ENCODE assay signal across 1 cellular context in the genomic region with DNA sequence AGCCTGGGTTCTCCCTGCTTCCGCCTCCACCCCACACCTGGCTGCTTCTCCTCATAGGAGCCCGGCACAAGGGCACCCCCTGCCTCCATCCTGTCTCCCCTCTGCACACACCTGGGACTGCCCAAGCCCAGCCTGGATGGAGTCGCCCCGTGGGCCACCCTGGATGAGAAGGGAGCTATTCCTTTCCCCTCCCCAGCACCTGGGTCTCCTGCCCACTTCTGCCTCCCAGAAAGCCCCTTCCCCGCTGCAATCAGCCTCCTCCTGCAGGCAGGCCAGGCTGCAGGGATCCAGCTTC.
TF ChIP-seq lines count a peak whose summit lies in the region.

No MANE protein-coding gene starts in this region.

TF ChIP-seq in GM23338, 12 proteins besides CTCF, POLR2A, EP300 and RAD21:
- TF ChIP-seq, protein P1, sequence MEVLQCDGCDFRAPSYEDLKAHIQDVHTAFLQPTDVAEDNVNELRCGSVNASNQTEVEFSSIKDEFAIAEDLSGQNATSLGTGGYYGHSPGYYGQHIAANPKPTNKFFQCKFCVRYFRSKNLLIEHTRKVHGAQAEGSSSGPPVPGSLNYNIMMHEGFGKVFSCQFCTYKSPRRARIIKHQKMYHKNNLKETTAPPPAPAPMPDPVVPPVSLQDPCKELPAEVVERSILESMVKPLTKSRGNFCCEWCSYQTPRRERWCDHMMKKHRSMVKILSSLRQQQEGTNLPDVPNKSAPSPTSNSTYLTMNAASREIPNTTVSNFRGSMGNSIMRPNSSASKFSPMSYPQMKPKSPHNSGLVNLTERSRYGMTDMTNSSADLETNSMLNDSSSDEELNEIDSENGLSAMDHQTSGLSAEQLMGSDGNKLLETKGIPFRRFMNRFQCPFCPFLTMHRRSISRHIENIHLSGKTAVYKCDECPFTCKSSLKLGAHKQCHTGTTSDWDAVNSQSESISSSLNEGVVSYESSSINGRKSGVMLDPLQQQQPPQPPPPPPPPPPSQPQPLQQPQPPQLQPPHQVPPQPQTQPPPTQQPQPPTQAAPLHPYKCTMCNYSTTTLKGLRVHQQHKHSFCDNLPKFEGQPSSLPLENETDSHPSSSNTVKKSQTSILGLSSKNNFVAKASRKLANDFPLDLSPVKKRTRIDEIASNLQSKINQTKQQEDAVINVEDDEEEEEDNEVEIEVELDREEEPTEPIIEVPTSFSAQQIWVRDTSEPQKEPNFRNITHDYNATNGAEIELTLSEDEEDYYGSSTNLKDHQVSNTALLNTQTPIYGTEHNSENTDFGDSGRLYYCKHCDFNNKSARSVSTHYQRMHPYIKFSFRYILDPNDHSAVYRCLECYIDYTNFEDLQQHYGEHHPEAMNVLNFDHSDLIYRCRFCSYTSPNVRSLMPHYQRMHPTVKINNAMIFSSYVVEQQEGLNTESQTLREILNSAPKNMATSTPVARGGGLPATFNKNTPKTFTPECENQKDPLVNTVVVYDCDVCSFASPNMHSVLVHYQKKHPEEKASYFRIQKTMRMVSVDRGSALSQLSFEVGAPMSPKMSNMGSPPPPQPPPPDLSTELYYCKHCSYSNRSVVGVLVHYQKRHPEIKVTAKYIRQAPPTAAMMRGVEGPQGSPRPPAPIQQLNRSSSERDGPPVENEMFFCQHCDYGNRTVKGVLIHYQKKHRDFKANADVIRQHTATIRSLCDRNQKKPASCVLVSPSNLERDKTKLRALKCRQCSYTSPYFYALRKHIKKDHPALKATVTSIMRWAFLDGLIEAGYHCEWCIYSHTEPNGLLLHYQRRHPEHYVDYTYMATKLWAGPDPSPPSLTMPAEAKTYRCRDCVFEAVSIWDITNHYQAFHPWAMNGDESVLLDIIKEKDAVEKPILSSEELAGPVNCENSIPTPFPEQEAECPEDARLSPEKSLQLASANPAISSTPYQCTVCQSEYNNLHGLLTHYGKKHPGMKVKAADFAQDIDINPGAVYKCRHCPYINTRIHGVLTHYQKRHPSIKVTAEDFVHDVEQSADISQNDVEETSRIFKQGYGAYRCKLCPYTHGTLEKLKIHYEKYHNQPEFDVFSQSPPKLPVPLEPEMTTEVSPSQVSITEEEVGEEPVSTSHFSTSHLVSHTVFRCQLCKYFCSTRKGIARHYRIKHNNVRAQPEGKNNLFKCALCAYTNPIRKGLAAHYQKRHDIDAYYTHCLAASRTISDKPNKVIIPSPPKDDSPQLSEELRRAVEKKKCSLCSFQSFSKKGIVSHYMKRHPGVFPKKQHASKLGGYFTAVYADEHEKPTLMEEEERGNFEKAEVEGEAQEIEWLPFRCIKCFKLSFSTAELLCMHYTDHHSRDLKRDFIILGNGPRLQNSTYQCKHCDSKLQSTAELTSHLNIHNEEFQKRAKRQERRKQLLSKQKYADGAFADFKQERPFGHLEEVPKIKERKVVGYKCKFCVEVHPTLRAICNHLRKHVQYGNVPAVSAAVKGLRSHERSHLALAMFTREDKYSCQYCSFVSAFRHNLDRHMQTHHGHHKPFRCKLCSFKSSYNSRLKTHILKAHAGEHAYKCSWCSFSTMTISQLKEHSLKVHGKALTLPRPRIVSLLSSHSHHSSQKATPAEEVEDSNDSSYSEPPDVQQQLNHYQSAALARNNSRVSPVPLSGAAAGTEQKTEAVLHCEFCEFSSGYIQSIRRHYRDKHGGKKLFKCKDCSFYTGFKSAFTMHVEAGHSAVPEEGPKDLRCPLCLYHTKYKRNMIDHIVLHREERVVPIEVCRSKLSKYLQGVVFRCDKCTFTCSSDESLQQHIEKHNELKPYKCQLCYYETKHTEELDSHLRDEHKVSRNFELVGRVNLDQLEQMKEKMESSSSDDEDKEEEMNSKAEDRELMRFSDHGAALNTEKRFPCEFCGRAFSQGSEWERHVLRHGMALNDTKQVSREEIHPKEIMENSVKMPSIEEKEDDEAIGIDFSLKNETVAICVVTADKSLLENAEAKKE (CRISPR knock-in tag; IDR thresholded peaks at IDR 0.05): no peak
- no peak for TF ChIP-seq JUNB (IDR thresholded peaks at IDR 0.05; ENCODE audit: unreplicated experiment)
- TF ChIP-seq CREB1 (CRISPR knock-in tag; IDR thresholded peaks at IDR 0.05; ENCODE audit: low read depth): no peak
- TF ChIP-seq, protein P2, sequence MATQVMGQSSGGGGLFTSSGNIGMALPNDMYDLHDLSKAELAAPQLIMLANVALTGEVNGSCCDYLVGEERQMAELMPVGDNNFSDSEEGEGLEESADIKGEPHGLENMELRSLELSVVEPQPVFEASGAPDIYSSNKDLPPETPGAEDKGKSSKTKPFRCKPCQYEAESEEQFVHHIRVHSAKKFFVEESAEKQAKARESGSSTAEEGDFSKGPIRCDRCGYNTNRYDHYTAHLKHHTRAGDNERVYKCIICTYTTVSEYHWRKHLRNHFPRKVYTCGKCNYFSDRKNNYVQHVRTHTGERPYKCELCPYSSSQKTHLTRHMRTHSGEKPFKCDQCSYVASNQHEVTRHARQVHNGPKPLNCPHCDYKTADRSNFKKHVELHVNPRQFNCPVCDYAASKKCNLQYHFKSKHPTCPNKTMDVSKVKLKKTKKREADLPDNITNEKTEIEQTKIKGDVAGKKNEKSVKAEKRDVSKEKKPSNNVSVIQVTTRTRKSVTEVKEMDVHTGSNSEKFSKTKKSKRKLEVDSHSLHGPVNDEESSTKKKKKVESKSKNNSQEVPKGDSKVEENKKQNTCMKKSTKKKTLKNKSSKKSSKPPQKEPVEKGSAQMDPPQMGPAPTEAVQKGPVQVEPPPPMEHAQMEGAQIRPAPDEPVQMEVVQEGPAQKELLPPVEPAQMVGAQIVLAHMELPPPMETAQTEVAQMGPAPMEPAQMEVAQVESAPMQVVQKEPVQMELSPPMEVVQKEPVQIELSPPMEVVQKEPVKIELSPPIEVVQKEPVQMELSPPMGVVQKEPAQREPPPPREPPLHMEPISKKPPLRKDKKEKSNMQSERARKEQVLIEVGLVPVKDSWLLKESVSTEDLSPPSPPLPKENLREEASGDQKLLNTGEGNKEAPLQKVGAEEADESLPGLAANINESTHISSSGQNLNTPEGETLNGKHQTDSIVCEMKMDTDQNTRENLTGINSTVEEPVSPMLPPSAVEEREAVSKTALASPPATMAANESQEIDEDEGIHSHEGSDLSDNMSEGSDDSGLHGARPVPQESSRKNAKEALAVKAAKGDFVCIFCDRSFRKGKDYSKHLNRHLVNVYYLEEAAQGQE (IDR thresholded peaks at IDR 0.05; ENCODE audit: unreplicated experiment): no peak
- no peak for TF ChIP-seq EZH2phosphoT487 (IDR thresholded peaks at IDR 0.05; ENCODE audit: unreplicated experiment)
- no peak for TF ChIP-seq ZNF331 (CRISPR knock-in tag; IDR thresholded peaks at IDR 0.05; ENCODE audit: low read depth)
- no peak for TF ChIP-seq EZH2 (IDR thresholded peaks at IDR 0.05; ENCODE audit: low read depth, unreplicated experiment)
TF ChIP-seq in GM23338: peak in this region for 0.
